ENCODE assay signal across 1 cellular context in the genomic region with DNA sequence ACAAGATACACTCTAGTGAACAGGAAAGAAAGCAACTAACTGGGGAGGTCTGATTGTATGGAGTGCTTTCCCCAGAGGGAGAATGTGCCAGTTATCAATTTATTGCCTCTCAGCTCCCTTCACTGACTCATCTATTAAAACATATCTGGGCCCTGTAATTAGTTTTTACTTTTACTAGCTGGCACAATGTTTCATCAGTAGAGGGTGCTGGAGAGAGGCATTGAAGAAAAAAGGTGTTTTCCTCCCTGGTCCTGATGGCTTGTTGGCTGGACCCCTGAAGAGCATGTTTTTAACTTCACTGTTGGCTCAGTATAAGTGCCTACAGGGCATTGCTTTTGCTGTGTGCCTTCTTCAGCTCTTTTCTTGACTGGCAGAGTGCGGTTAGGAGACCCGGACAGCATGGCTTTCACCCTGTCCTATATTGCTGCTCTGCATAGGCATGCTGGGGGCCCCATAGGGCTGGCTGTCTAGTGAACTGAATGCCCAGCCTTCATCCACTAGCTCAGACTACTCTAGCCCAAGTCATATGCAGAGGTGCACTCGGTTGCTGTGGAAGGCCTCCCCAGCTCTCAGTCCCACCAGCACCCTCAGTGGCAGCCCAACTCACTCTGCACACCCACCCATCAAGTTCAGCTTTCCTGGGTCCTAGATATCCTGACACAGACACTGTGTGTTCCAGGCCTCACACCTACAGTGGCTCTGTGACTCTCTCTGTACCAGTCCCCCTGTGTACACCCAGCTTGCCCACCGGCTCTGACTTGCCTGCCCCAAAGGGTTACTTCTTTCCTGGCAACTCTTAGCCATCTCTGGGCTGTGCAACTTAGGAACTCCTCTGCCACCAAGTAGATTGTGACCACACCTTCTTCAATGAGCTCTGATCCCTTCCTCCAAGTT.
TF ChIP-seq lines count a peak whose summit lies in the region.

No MANE protein-coding gene starts in this region.

TF ChIP-seq in GM23338, 12 proteins besides CTCF, POLR2A, EP300 and RAD21 (continued from another document):
- TF ChIP-seq, protein P1, sequence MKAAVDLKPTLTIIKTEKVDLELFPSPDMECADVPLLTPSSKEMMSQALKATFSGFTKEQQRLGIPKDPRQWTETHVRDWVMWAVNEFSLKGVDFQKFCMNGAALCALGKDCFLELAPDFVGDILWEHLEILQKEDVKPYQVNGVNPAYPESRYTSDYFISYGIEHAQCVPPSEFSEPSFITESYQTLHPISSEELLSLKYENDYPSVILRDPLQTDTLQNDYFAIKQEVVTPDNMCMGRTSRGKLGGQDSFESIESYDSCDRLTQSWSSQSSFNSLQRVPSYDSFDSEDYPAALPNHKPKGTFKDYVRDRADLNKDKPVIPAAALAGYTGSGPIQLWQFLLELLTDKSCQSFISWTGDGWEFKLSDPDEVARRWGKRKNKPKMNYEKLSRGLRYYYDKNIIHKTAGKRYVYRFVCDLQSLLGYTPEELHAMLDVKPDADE (IDR thresholded peaks at IDR 0.05): no peak
- TF ChIP-seq EZH2 (IDR thresholded peaks at IDR 0.05; ENCODE audit: low read depth, unreplicated experiment) (no peak), STAT1 (IDR thresholded peaks at IDR 0.05; ENCODE audit: unreplicated experiment) (no peak), ZNF114 (CRISPR knock-in tag; IDR thresholded peaks at IDR 0.05) (no peak), EZH2phosphoT487 (IDR thresholded peaks at IDR 0.05; ENCODE audit: unreplicated experiment) (no peak), NANOG (IDR thresholded peaks at IDR 0.05; ENCODE audit: borderline replicate concordance) (no peak)
- TF ChIP-seq, protein P2, sequence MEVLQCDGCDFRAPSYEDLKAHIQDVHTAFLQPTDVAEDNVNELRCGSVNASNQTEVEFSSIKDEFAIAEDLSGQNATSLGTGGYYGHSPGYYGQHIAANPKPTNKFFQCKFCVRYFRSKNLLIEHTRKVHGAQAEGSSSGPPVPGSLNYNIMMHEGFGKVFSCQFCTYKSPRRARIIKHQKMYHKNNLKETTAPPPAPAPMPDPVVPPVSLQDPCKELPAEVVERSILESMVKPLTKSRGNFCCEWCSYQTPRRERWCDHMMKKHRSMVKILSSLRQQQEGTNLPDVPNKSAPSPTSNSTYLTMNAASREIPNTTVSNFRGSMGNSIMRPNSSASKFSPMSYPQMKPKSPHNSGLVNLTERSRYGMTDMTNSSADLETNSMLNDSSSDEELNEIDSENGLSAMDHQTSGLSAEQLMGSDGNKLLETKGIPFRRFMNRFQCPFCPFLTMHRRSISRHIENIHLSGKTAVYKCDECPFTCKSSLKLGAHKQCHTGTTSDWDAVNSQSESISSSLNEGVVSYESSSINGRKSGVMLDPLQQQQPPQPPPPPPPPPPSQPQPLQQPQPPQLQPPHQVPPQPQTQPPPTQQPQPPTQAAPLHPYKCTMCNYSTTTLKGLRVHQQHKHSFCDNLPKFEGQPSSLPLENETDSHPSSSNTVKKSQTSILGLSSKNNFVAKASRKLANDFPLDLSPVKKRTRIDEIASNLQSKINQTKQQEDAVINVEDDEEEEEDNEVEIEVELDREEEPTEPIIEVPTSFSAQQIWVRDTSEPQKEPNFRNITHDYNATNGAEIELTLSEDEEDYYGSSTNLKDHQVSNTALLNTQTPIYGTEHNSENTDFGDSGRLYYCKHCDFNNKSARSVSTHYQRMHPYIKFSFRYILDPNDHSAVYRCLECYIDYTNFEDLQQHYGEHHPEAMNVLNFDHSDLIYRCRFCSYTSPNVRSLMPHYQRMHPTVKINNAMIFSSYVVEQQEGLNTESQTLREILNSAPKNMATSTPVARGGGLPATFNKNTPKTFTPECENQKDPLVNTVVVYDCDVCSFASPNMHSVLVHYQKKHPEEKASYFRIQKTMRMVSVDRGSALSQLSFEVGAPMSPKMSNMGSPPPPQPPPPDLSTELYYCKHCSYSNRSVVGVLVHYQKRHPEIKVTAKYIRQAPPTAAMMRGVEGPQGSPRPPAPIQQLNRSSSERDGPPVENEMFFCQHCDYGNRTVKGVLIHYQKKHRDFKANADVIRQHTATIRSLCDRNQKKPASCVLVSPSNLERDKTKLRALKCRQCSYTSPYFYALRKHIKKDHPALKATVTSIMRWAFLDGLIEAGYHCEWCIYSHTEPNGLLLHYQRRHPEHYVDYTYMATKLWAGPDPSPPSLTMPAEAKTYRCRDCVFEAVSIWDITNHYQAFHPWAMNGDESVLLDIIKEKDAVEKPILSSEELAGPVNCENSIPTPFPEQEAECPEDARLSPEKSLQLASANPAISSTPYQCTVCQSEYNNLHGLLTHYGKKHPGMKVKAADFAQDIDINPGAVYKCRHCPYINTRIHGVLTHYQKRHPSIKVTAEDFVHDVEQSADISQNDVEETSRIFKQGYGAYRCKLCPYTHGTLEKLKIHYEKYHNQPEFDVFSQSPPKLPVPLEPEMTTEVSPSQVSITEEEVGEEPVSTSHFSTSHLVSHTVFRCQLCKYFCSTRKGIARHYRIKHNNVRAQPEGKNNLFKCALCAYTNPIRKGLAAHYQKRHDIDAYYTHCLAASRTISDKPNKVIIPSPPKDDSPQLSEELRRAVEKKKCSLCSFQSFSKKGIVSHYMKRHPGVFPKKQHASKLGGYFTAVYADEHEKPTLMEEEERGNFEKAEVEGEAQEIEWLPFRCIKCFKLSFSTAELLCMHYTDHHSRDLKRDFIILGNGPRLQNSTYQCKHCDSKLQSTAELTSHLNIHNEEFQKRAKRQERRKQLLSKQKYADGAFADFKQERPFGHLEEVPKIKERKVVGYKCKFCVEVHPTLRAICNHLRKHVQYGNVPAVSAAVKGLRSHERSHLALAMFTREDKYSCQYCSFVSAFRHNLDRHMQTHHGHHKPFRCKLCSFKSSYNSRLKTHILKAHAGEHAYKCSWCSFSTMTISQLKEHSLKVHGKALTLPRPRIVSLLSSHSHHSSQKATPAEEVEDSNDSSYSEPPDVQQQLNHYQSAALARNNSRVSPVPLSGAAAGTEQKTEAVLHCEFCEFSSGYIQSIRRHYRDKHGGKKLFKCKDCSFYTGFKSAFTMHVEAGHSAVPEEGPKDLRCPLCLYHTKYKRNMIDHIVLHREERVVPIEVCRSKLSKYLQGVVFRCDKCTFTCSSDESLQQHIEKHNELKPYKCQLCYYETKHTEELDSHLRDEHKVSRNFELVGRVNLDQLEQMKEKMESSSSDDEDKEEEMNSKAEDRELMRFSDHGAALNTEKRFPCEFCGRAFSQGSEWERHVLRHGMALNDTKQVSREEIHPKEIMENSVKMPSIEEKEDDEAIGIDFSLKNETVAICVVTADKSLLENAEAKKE (CRISPR knock-in tag; IDR thresholded peaks at IDR 0.05): no peak
TF ChIP-seq in GM23338: peak in this region for 0.
